ENCODE assay signal across 8 cellular contexts in genomic region chr17:18859256-18859655, GRCh38. TPM values are rescaled to one million over a fixed set of nuclear protein-coding genes. Genes with fewer than 3 reads are reported as not detected.
A peak's percentile ranks its signal among the peaks of the same experiment; 100 is the strongest.
DNase-seq lines count a peak whose midpoint lies in the region; ATAC-seq and TF ChIP-seq lines count a peak whose summit lies in the region.

No MANE protein-coding gene starts in this region.

- H3K27ac Mint-ChIP-seq in activated CD8-positive, alpha-beta T cell treated with anti-CD3 and anti-CD28 coated beads, Interleukin-2, amount 10 ng/mL, durations not matched to agents 7 days and 5 days = peak overlapping the region; percentile 56
- H3K27ac Mint-ChIP-seq in stimulated activated naive CD8-positive, alpha-beta T cell treated with anti-CD3 and anti-CD28 coated beads, Interleukin-15, amount 100 ng/mL, for 72 hours = no peak overlapping the region

- peak overlapping the region in 7 of 12 donors; percentile 5 to 98 (median 90) for H3K27ac ChIP-seq in heart left ventricle

- no peaks in the 10 kb centered on the region for H3K9me3 ChIP-seq in heart left ventricle

- H3K4me1 Mint-ChIP-seq in activated CD8-positive, alpha-beta T cell treated with anti-CD3 and anti-CD28 coated beads, Interleukin-2, amount 10 ng/mL, durations not matched to agents 7 days and 5 days (ENCODE audit: low read depth) = peaks cover 53% of the 10 kb centered on the region
- H3K4me1 Mint-ChIP-seq in stimulated activated naive CD8-positive, alpha-beta T cell treated with anti-CD3 and anti-CD28 coated beads, Interleukin-15, amount 100 ng/mL, for 72 hours = peaks cover 49% of the 10 kb centered on the region

- H3K9me3 Mint-ChIP-seq in activated CD8-positive, alpha-beta T cell treated with anti-CD3 and anti-CD28 coated beads, Interleukin-2, amount 10 ng/mL, durations not matched to agents 7 days and 5 days (ENCODE audit: insufficient read depth) = no peaks in the 10 kb centered on the region
- no peaks in the 10 kb centered on the region for H3K9me3 Mint-ChIP-seq in stimulated activated naive CD8-positive, alpha-beta T cell treated with anti-CD3 and anti-CD28 coated beads, Interleukin-15, amount 100 ng/mL, for 72 hours

- H3K4me1 ChIP-seq in heart left ventricle = peaks cover 0 to 48% (median 20%) of the 10 kb centered on the region in 12 donors

- DNase-seq in heart left ventricle (no peak), cardiac septum (ENCODE audit: low spot score) (no peak), DMS53 (lab: John Stamatoyannopoulos, UW) (no peak)
- DNase-seq in activated CD8-positive, alpha-beta T cell treated with anti-CD3 and anti-CD28 coated beads, Interleukin-2, amount 10 ng/mL, durations not matched to agents 7 days and 5 days = no peak
- DNase-seq in stimulated activated naive CD8-positive, alpha-beta T cell treated with anti-CD3 and anti-CD28 coated beads, Interleukin-15, amount 100 ng/mL, for 72 hours = no peak

- no peaks in the 10 kb centered on the region for H3K36me3 ChIP-seq in heart left ventricle

- H3K27me3 Mint-ChIP-seq in activated CD8-positive, alpha-beta T cell treated with anti-CD3 and anti-CD28 coated beads, Interleukin-2, amount 10 ng/mL, durations not matched to agents 7 days and 5 days (ENCODE audit: low read depth) = no peaks in the 10 kb centered on the region
- H3K27me3 Mint-ChIP-seq in stimulated activated naive CD8-positive, alpha-beta T cell treated with anti-CD3 and anti-CD28 coated beads, Interleukin-15, amount 100 ng/mL, for 72 hours = no peaks in the 10 kb centered on the region

- ATAC-seq in heart left ventricle (no peak), GM19467 (IDR thresholded peaks at IDR 0.05; ENCODE audit: unreplicated experiment) (no peak), GM21723 (IDR thresholded peaks at IDR 0.05; ENCODE audit: unreplicated experiment) (no peak)
- no peak for ATAC-seq in activated CD8-positive, alpha-beta T cell treated with anti-CD3 and anti-CD28 coated beads, Interleukin-2, amount 10 ng/mL, durations not matched to agents 7 days and 5 days
- no peak for ATAC-seq in stimulated activated naive CD8-positive, alpha-beta T cell treated with anti-CD3 and anti-CD28 coated beads, Interleukin-15, amount 100 ng/mL, for 72 hours

- 25 to 40% (median 36%) methylated on average over 4 of the region's 4 CpGs for WGBS in heart left ventricle, 4 donors

- no peak for TF ChIP-seq POLR2A in heart left ventricle (IDR thresholded peaks at IDR 0.05)

- H3K4me3 ChIP-seq in heart left ventricle (peak overlapping the region in 8 of 12 donors; percentile 75 to 99 (median 91)), iPS-11a (ENCODE audit: low read depth, low read length) (peak overlapping the region; percentile 79)

- intact Hi-C loops in heart left ventricle (cut with DNase I) (no loop called here), cardiac septum (cut with DNase I) (no loop called here)

- no peak for TF ChIP-seq CTCF in heart left ventricle (IDR thresholded peaks at IDR 0.05)

- CTCF ChIA-PET in activated CD8-positive, alpha-beta T cell treated with anti-CD3 and anti-CD28 coated beads, Interleukin-2, amount 10 ng/mL, durations not matched to agents 7 days and 5 days (lab: Charles Lee) = interaction anchor here (0.8 to 3.0 kb wide), 9 partner anchors 8 to 233 kb away, joined by 3 to 12 read pairs (median 4); no protein-coding TSS in a partner anchor

- peaks cover 10% of the 10 kb centered on the region for H3K36me3 Mint-ChIP-seq in activated CD8-positive, alpha-beta T cell treated with anti-CD3 and anti-CD28 coated beads, Interleukin-2, amount 10 ng/mL, durations not matched to agents 7 days and 5 days (ENCODE audit: low read depth)

- no peaks in the 10 kb centered on the region for H3K27me3 ChIP-seq in heart left ventricle

- POLR2A ChIA-PET in activated CD8-positive, alpha-beta T cell treated with anti-CD3 and anti-CD28 coated beads, Interleukin-2, amount 10 ng/mL, durations not matched to agents 7 days and 5 days (lab: Charles Lee) = interaction anchor here (0.5 to 1.9 kb wide), 7 partner anchors 10 to 1622 kb away, joined by 3 to 13 read pairs (median 3); partner anchors contain the start of gene FLCN

- H3K4me3 Mint-ChIP-seq in activated CD8-positive, alpha-beta T cell treated with anti-CD3 and anti-CD28 coated beads, Interleukin-2, amount 10 ng/mL, durations not matched to agents 7 days and 5 days = peak overlapping the region; percentile 89
- peak overlapping the region; percentile 82 for H3K4me3 Mint-ChIP-seq in stimulated activated naive CD8-positive, alpha-beta T cell treated with anti-CD3 and anti-CD28 coated beads, Interleukin-15, amount 100 ng/mL, for 72 hours

RNA-seq across cellular contexts. Expression of gene PRPSAP2, which starts 1.3 kb away (rescaled TPM):
- total RNA-seq in heart left ventricle (10 to 100 TPM; 13.1 to 23.3 (median 17.8) TPM), cardiac septum (20.9 TPM)
- 10 to 100 TPM; 11.0 to 26.2 TPM for polyA plus RNA-seq in heart left ventricle
- total RNA-seq in activated CD8-positive, alpha-beta T cell treated with anti-CD3 and anti-CD28 coated beads, Interleukin-2, amount 10 ng/mL, durations not matched to agents 7 days and 5 days = 10 to 100 TPM; 57.3 to 57.8 TPM
